ENCODE assay signal across 13 cellular contexts in the genomic region with DNA sequence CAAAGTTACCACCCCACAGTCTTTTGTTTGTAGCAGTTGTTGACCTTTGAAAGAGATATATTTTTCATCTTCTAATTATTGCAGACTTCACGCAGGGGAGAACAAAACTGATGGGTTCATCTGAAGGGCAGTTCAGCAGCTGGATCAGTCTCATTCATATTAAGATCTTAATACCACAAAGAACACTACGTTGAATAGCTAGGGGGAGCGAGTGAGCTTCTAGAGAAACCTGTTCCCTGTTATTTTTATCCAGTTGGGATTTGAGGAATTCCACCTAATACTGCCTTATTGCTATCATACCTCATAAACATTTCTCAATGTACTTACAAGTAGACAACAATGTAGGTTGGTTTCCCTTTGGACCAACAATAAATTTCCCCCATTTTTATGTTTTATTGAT.
DNase-seq lines count a peak whose midpoint lies in the region; ATAC-seq, FAIRE-seq and TF ChIP-seq lines count a peak whose summit lies in the region.
"Had no signal": no experiment of that assay in that cellular context is flagged by ENCODE, and none has a peak within 500 bp of the region (broad histone marks: within the 10 kb centered on the region; RNA-seq: fewer than 3 reads in every experiment).

No MANE protein-coding gene starts in this region.

- no peak overlapping the region for H3K27ac Mint-ChIP-seq in stimulated activated naive B cell treated with anti-CD40 and anti-IgM and Interleukin-4, amounts not matched to agents 10 μg/mL and 1 μg/mL and 100 μg/mL, for 72 hours
- H3K27ac Mint-ChIP-seq: activated naive CD4-positive, alpha-beta T cell treated with anti-CD3 and anti-CD28 coated beads for 36 hours had no signal

- H3K9me3 Mint-ChIP-seq in stimulated activated naive B cell treated with anti-CD40 and anti-IgM and Interleukin-4, amounts not matched to agents 10 μg/mL and 1 μg/mL and 100 μg/mL, for 72 hours, result peaks cover 4% of the 10 kb centered on the region in 2 donors

- no peak for TF ChIP-seq EP300 in sigmoid colon (IDR thresholded peaks at IDR 0.05)

- H3K36me3 Mint-ChIP-seq in stimulated activated naive B cell treated with anti-CD40 and anti-IgM and Interleukin-4, amounts not matched to agents 10 μg/mL and 1 μg/mL and 100 μg/mL, for 72 hours, result no peaks in the 10 kb centered on the region

- peak; percentile 36 for DNase-seq in DMS 273 (lab: John Stamatoyannopoulos, UW; ENCODE audit: unreplicated experiment)
- no peak for DNase-seq in DMS 273 treated with DMSO at 0.1 percent for 48 hours (lab: John Stamatoyannopoulos, UW)
- peak; percentile 9 for DNase-seq in RCC 7860 (ENCODE audit: low spot score)
- DNase-seq in fibroblast of pulmonary artery (ENCODE audit: low read depth), result peak; percentile 23
- DNase-seq in retinal pigment epithelial cell (ENCODE audit: low read depth), result no peak
- DNase-seq in sigmoid colon, result no peak
- no peak for DNase-seq in stimulated activated naive B cell treated with anti-CD40 and anti-IgM and Interleukin-4, amounts not matched to agents 10 μg/mL and 1 μg/mL and 100 μg/mL, for 72 hours
- no peak for DNase-seq in central memory CD4-positive, alpha-beta T cell
- DNase-seq: 8988T; activated CD4-positive, alpha-beta T cell treated with anti-CD3 and anti-CD28 coated beads, Interleukin-2, amount 50 U/mL, for 48 hours; activated naive CD4-positive, alpha-beta T cell treated with anti-CD3 and anti-CD28 coated beads for 36 hours; NCI-H446; stimulated activated CD4-positive, alpha-beta T cell treated with anti-CD3 and anti-CD28 coated beads, Interleukin-12 subunit alpha, Interleukin-12 subunit beta, amount 100 ng/mL, for 4 hours had no signal

- H3K27me3 ChIP-seq in sigmoid colon, result no peaks in the 10 kb centered on the region

- H3K4me3 ChIP-seq in fibroblast of pulmonary artery (replicated peaks; ENCODE audit: low read depth, low read length) (no peak overlapping the region), retinal pigment epithelial cell (ENCODE audit: low read length) (no peak overlapping the region), sigmoid colon (no peak overlapping the region)

- no peaks in the 10 kb centered on the region for H3K36me3 ChIP-seq in sigmoid colon

- no peaks in the 10 kb centered on the region for H3K9me3 ChIP-seq in sigmoid colon

- H3K4me1 ChIP-seq in sigmoid colon, result no peaks in the 10 kb centered on the region

- FAIRE-seq in RCC 7860 (lab: Jason Lieb, UNC), result no peak

- no peak for TF ChIP-seq POLR2A in sigmoid colon (IDR thresholded peaks at IDR 0.05)

- no peak for ATAC-seq in stimulated activated naive B cell treated with anti-CD40 and anti-IgM and Interleukin-4, amounts not matched to agents 10 μg/mL and 1 μg/mL and 100 μg/mL, for 72 hours (replicated peaks)

- no peak overlapping the region for H3K4me3 Mint-ChIP-seq in stimulated activated naive B cell treated with anti-CD40 and anti-IgM and Interleukin-4, amounts not matched to agents 10 μg/mL and 1 μg/mL and 100 μg/mL, for 72 hours
- H3K4me3 Mint-ChIP-seq: activated naive CD4-positive, alpha-beta T cell treated with anti-CD3 and anti-CD28 coated beads for 36 hours had no signal

- H3K4me1 Mint-ChIP-seq in stimulated activated naive B cell treated with anti-CD40 and anti-IgM and Interleukin-4, amounts not matched to agents 10 μg/mL and 1 μg/mL and 100 μg/mL, for 72 hours, result no peaks in the 10 kb centered on the region

- H3K27me3 Mint-ChIP-seq in stimulated activated naive B cell treated with anti-CD40 and anti-IgM and Interleukin-4, amounts not matched to agents 10 μg/mL and 1 μg/mL and 100 μg/mL, for 72 hours, result no peaks in the 10 kb centered on the region

- WGBS in sigmoid colon, 2 donors, result 20 to 23% methylated on average over 3 of the region's 3 CpGs

- intact Hi-C loops in sigmoid colon (cut with DNase I), result no loop called here

- H3K27ac ChIP-seq in sigmoid colon, result no peak overlapping the region

- TF ChIP-seq CTCF in fibroblast of pulmonary artery (IDR thresholded peaks at IDR 0.05; ENCODE audit: low read length, missing control alignments), result peak; percentile 28
- TF ChIP-seq CTCF in retinal pigment epithelial cell (conservative IDR thresholded peaks at IDR 0.05; ENCODE audit: low read depth, low read length), result peak; percentile 52
- TF ChIP-seq CTCF in sigmoid colon (IDR thresholded peaks at IDR 0.05), result no peak

Comparison
In these comparisons a context has a peak if more than half of its experiments do, and no peak if none do; other contexts are left out.
1. DNase-seq: peak in DMS 273 (single experiment), RCC 7860 (single experiment) and fibroblast of pulmonary artery (single experiment); none in DMS 273 treated with DMSO at 0.1 percent for 48 hours (single experiment), retinal pigment epithelial cell (single experiment), sigmoid colon (single experiment), stimulated activated naive B cell treated with anti-CD40 and anti-IgM and Interleukin-4, amounts not matched to agents 10 μg/mL and 1 μg/mL and 100 μg/mL, for 72 hours (single experiment) and central memory CD4-positive, alpha-beta T cell (single experiment).
2. CTCF ChIP-seq: peak in fibroblast of pulmonary artery (single experiment) and retinal pigment epithelial cell (single experiment); none in sigmoid colon (0 of 4).